1 cellular context compared by ENCODE assay signal in the genomic region with DNA sequence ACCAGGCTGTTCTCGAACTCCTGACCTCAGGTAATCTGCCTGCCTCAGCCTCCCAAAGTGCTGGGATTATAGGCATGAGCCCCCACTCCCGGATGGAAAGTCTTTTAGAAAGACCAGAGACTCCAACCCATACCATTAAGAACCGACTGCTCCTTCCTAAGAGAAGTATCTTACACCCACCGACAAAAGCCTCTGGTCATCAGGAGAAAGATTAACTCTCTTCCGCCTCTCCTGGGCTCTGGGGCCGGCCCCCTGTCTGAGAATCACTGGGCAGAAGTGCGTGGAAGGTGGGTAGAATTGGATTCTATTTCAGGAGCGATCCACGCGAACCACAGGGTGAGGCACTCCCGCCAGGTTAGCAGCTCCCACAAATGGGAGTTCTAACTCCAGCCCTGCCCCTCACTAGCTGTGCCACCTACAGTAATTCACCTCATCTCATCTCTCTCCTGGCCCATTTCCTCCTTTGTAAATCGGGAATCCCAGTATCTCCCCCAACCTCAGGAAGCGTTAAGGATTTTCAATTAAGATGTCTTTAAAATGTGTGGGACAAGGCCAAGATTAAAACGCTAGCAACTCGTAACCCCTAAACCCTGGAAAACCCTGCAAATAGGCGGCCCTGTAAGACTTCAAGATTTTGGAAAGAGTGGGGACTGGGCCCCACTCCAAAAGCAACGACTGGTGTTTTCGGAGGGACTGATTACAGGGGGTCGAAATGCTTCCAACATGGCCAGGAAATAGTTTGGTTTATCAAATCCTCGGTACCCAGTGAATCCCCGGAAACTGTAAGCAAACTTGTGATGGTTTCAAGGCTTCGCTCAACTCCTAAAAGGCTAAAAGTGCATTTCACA.
A peak's percentile ranks its signal among the peaks of the same experiment; 100 is the strongest.
TF ChIP-seq lines count a peak whose summit lies in the region.

No MANE protein-coding gene starts in this region.

TF ChIP-seq in GM12878, 131 proteins besides CTCF, POLR2A, EP300 and RAD21:
- no peak for TF ChIP-seq RELA (IDR thresholded peaks at IDR 0.05; ENCODE audit: borderline replicate concordance, partially characterized antibody)
- TF ChIP-seq, protein P1, sequence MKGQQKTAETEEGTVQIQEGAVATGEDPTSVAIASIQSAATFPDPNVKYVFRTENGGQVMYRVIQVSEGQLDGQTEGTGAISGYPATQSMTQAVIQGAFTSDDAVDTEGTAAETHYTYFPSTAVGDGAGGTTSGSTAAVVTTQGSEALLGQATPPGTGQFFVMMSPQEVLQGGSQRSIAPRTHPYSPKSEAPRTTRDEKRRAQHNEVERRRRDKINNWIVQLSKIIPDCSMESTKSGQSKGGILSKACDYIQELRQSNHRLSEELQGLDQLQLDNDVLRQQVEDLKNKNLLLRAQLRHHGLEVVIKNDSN (IDR thresholded peaks at IDR 0.05; ENCODE audit: borderline replicate concordance, extremely low read length, insufficient read depth, low read depth, low read length) = peak; percentile 0
- 0 out of 2 replicates have a peak, but pooled peaks have one; percentile 13 for TF ChIP-seq RAD51 (IDR thresholded peaks at IDR 0.05)
- 0 out of 2 replicates have a peak, but pooled peaks have one; percentile 5 for TF ChIP-seq SIN3A (IDR thresholded peaks at IDR 0.05; ENCODE audit: low read depth, low read length)
- no peak for TF ChIP-seq EED (IDR thresholded peaks at IDR 0.05; ENCODE audit: low read depth)
- TF ChIP-seq WRNIP1 (IDR thresholded peaks at IDR 0.05; ENCODE audit: borderline replicate concordance, low read depth, low read length) = peak; percentile 16; the same call in 1 of the 2 replicates
- no peak for TF ChIP-seq MEF2B (IDR thresholded peaks at IDR 0.05; ENCODE audit: partially characterized antibody, poor library complexity, severe bottlenecking)
- peak; percentile 11; the same call in 1 of the 2 replicates for TF ChIP-seq BACH1 (IDR thresholded peaks at IDR 0.05; ENCODE audit: borderline replicate concordance)
- TF ChIP-seq, protein P2, sequence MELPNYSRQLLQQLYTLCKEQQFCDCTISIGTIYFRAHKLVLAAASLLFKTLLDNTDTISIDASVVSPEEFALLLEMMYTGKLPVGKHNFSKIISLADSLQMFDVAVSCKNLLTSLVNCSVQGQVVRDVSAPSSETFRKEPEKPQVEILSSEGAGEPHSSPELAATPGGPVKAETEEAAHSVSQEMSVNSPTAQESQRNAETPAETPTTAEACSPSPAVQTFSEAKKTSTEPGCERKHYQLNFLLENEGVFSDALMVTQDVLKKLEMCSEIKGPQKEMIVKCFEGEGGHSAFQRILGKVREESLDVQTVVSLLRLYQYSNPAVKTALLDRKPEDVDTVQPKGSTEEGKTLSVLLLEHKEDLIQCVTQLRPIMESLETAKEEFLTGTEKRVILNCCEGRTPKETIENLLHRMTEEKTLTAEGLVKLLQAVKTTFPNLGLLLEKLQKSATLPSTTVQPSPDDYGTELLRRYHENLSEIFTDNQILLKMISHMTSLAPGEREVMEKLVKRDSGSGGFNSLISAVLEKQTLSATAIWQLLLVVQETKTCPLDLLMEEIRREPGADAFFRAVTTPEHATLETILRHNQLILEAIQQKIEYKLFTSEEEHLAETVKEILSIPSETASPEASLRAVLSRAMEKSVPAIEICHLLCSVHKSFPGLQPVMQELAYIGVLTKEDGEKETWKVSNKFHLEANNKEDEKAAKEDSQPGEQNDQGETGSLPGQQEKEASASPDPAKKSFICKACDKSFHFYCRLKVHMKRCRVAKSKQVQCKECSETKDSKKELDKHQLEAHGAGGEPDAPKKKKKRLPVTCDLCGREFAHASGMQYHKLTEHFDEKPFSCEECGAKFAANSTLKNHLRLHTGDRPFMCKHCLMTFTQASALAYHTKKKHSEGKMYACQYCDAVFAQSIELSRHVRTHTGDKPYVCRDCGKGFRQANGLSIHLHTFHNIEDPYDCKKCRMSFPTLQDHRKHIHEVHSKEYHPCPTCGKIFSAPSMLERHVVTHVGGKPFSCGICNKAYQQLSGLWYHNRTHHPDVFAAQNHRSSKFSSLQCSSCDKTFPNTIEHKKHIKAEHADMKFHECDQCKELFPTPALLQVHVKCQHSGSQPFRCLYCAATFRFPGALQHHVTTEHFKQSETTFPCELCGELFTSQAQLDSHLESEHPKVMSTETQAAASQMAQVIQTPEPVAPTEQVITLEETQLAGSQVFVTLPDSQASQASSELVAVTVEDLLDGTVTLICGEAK (IDR thresholded peaks at IDR 0.05; ENCODE audit: borderline replicate concordance) = 0 out of 2 replicates have a peak, but pooled peaks have one; percentile 26
- no peak for TF ChIP-seq CEBPB (IDR thresholded peaks at IDR 0.05; ENCODE audit: borderline replicate concordance in 1 of 2, low read depth in 2 of 2, low read length in 2 of 2)
- TF ChIP-seq POU2F2 (IDR thresholded peaks at IDR 0.05; ENCODE audit: borderline replicate concordance, low read depth, low read length) = 0 out of 3 replicates have a peak, but pooled peaks have one; percentile 10
- TF ChIP-seq GABPA (IDR thresholded peaks at IDR 0.05; ENCODE audit: low read depth) = no peak
- TF ChIP-seq, protein P3, sequence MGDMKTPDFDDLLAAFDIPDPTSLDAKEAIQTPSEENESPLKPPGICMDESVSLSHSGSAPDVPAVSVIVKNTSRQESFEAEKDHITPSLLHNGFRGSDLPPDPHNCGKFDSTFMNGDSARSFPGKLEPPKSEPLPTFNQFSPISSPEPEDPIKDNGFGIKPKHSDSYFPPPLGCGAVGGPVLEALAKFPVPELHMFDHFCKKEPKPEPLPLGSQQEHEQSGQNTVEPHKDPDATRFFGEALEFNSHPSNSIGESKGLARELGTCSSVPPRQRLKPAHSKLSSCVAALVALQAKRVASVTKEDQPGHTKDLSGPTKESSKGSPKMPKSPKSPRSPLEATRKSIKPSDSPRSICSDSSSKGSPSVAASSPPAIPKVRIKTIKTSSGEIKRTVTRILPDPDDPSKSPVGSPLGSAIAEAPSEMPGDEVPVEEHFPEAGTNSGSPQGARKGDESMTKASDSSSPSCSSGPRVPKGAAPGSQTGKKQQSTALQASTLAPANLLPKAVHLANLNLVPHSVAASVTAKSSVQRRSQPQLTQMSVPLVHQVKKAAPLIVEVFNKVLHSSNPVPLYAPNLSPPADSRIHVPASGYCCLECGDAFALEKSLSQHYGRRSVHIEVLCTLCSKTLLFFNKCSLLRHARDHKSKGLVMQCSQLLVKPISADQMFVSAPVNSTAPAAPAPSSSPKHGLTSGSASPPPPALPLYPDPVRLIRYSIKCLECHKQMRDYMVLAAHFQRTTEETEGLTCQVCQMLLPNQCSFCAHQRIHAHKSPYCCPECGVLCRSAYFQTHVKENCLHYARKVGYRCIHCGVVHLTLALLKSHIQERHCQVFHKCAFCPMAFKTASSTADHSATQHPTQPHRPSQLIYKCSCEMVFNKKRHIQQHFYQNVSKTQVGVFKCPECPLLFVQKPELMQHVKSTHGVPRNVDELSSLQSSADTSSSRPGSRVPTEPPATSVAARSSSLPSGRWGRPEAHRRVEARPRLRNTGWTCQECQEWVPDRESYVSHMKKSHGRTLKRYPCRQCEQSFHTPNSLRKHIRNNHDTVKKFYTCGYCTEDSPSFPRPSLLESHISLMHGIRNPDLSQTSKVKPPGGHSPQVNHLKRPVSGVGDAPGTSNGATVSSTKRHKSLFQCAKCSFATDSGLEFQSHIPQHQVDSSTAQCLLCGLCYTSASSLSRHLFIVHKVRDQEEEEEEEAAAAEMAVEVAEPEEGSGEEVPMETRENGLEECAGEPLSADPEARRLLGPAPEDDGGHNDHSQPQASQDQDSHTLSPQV (IDR thresholded peaks at IDR 0.05) = no peak
- no peak for TF ChIP-seq YY1 (IDR thresholded peaks at IDR 0.05; ENCODE audit: low read depth, low read length)
- TF ChIP-seq LARP7 (IDR thresholded peaks at IDR 0.05) = peak; percentile 69; the same call in 1 of the 2 replicates
- TF ChIP-seq JUND (IDR thresholded peaks at IDR 0.05; ENCODE audit: low read depth, low read length) = no peak
- no peak for TF ChIP-seq TCF7 (IDR thresholded peaks at IDR 0.05; ENCODE audit: borderline replicate concordance)
- TF ChIP-seq CREB1 (IDR thresholded peaks at IDR 0.05; ENCODE audit: low read depth) = 0 out of 2 replicates have a peak, but pooled peaks have one; percentile 1
- TF ChIP-seq HDGF (IDR thresholded peaks at IDR 0.05) = no peak
- TF ChIP-seq BMI1 (IDR thresholded peaks at IDR 0.05; ENCODE audit: borderline replicate concordance) = peak; percentile 30; the same call in 1 of the 2 replicates
- TF ChIP-seq IKZF1 (conservative IDR thresholded peaks at IDR 0.05) = no peak
- TF ChIP-seq MTA3 (IDR thresholded peaks at IDR 0.05; ENCODE audit: borderline replicate concordance, low read length) = peak; percentile 77; the same call in 1 of the 2 replicates
- TF ChIP-seq, protein P4, sequence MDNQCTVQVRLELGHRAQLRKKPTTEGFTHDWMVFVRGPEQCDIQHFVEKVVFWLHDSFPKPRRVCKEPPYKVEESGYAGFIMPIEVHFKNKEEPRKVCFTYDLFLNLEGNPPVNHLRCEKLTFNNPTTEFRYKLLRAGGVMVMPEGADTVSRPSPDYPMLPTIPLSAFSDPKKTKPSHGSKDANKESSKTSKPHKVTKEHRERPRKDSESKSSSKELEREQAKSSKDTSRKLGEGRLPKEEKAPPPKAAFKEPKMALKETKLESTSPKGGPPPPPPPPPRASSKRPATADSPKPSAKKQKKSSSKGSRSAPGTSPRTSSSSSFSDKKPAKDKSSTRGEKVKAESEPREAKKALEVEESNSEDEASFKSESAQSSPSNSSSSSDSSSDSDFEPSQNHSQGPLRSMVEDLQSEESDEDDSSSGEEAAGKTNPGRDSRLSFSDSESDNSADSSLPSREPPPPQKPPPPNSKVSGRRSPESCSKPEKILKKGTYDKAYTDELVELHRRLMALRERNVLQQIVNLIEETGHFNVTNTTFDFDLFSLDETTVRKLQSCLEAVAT (IDR thresholded peaks at IDR 0.05) = 0 out of 2 replicates have a peak, but pooled peaks have one; percentile 34
- TF ChIP-seq GATAD2B (conservative IDR thresholded peaks at IDR 0.05; ENCODE audit: low read depth) = no peak
- peak; percentile 7; the same call in 1 of the 2 replicates for TF ChIP-seq POLR2AphosphoS5 (IDR thresholded peaks at IDR 0.05; ENCODE audit: low read length)
- 0 out of 2 replicates have a peak, but pooled peaks have one; percentile 14 for TF ChIP-seq CREM (IDR thresholded peaks at IDR 0.05; ENCODE audit: low read depth)
- TF ChIP-seq ZNF24 (IDR thresholded peaks at IDR 0.05) = no peak
TF ChIP-seq in GM12878: peak in this region for 14.
